Comparison of ENCODE assay signal across 8 cellular contexts in the genomic region with DNA sequence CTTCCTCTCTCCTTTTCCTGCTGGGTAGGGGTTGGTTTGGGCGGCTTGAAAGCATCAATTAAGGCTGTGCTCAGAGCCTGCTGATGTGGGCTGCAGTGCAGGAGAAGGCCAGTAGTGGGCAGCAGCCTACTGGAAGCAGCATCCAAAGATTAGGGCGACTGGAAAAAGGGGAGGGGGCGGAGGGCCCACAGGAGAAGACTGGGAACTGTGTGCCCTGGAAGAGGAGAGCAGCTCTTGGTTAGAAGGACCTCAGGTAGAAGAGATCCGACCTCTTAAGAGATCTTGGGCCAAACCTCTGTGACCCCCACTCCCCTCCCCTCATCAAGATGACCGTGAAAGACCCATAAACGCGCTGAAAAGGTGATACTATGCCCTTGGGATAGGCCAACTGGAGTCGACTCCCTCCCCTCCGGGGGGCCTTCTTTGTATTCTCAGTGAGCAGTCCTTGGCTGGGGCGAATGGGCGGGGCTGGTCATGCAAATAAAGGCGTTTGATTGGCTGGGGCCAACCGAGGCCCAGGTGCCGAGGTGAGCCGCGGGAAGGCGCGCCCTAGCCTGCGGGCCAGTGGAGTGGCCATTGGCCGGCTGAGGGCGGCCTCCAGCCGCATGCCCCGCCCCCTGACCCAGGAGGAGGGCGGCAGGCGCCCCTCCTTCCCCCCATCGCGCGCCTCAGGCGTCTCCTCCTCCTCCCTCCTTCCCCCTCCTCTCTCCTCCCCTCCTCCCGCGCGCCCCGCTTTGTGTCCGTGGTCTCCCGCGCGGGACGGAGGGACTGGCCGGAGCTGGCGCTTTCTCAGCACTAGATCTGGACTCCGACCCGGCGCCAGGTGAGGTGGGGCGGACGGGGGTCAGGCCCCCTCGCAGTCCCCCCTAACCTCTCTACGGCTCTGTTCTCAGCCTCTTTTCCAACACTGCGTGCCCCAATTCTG. TPM values are rescaled to one million over a fixed set of nuclear protein-coding genes. Genes with fewer than 3 reads are reported as not detected.
DNase-seq lines count a peak whose midpoint lies in the region; ATAC-seq, FAIRE-seq and TF ChIP-seq lines count a peak whose summit lies in the region.

No MANE protein-coding gene starts in this region.

- FAIRE-seq in GM12892 (lab: Jason Lieb, UNC) = peak; percentile 40

- no peak for TF ChIP-seq POLR2A in GM12892 (IDR thresholded peaks at IDR 0.05; ENCODE audit: low read depth, low read length)

- ATAC-seq in HG02798 (IDR thresholded peaks at IDR 0.05; ENCODE audit: poor library complexity, unreplicated experiment) = peak; percentile 58
- peak; percentile 83 for ATAC-seq in left colon

- peak; percentile 52 for DNase-seq in GM12892 (ENCODE audit: insufficient read length)
- DNase-seq in NCI-H2029 (lab: John Stamatoyannopoulos, UW) = peak; percentile 83
- DNase-seq in cerebellar cortex (ENCODE audit: low spot score) = peak; percentile 78
- DNase-seq in left colon = peak; percentile 89 to 92
- DNase-seq in stimulated activated CD8-positive, alpha-beta memory T cell treated with anti-CD3 and anti-CD28 coated beads, Interleukin-15, amount 100 ng/mL, for 1 hour (ENCODE audit: low read depth) = peak; percentile 24
- no peak for DNase-seq in dedifferentiated amniotic fluid mesenchymal stem cell (ENCODE audit: extremely low spot score)

- TF ChIP-seq CTCF in VCaP (conservative IDR thresholded peaks at IDR 0.05) = peak; percentile 89

- peak overlapping the region; percentile 93 for H3K27ac ChIP-seq in VCaP

- intact Hi-C loops in left colon (cut with DNase I, micrococcal nuclease) = no loop called here

RNA-seq across cellular contexts. Expression of gene DLG3, which starts 10.1 kb away (rescaled TPM):
- polyA plus RNA-seq in GM12892 (2012; ENCODE audit: missing spikeins) = 1.2 TPM
- 10 to 100 TPM; 69.6 to 88.9 TPM for total RNA-seq in left colon

RNA-seq across cellular contexts. Expression of gene GDPD2, which starts 31.6 kb away (rescaled TPM):
- not detected for polyA plus RNA-seq in GM12892 (2012; ENCODE audit: missing spikeins)
- total RNA-seq in left colon = 10 to 100 TPM; 23.3 to 23.5 TPM
